In the genomic region with DNA sequence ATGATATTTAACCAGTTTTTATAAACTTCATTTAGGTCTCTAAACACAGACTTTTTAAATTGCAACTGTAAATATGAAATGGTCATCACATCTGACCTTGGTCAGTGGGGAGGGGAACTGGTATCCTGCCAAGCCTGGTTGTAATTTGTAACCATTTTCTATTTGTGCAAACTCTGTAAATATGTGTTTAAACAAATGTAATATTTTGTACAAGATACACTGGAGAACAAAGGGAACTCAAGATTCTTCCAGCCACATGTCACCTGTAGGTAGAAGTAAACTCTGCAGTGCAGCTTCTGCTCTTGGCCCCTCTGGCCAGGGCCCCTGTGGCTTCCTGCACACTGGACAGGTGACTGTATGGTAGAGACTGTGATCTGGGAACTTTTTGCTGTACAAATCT, we compare ENCODE assay signal across 1 cellular context.
TF ChIP-seq lines count a peak whose summit lies in the region.

No MANE protein-coding gene starts in this region.

TF ChIP-seq in HepG2, 621 proteins besides CTCF, POLR2A, EP300 and RAD21 (continued from another document and continues in another):
- TF ChIP-seq, protein P1, sequence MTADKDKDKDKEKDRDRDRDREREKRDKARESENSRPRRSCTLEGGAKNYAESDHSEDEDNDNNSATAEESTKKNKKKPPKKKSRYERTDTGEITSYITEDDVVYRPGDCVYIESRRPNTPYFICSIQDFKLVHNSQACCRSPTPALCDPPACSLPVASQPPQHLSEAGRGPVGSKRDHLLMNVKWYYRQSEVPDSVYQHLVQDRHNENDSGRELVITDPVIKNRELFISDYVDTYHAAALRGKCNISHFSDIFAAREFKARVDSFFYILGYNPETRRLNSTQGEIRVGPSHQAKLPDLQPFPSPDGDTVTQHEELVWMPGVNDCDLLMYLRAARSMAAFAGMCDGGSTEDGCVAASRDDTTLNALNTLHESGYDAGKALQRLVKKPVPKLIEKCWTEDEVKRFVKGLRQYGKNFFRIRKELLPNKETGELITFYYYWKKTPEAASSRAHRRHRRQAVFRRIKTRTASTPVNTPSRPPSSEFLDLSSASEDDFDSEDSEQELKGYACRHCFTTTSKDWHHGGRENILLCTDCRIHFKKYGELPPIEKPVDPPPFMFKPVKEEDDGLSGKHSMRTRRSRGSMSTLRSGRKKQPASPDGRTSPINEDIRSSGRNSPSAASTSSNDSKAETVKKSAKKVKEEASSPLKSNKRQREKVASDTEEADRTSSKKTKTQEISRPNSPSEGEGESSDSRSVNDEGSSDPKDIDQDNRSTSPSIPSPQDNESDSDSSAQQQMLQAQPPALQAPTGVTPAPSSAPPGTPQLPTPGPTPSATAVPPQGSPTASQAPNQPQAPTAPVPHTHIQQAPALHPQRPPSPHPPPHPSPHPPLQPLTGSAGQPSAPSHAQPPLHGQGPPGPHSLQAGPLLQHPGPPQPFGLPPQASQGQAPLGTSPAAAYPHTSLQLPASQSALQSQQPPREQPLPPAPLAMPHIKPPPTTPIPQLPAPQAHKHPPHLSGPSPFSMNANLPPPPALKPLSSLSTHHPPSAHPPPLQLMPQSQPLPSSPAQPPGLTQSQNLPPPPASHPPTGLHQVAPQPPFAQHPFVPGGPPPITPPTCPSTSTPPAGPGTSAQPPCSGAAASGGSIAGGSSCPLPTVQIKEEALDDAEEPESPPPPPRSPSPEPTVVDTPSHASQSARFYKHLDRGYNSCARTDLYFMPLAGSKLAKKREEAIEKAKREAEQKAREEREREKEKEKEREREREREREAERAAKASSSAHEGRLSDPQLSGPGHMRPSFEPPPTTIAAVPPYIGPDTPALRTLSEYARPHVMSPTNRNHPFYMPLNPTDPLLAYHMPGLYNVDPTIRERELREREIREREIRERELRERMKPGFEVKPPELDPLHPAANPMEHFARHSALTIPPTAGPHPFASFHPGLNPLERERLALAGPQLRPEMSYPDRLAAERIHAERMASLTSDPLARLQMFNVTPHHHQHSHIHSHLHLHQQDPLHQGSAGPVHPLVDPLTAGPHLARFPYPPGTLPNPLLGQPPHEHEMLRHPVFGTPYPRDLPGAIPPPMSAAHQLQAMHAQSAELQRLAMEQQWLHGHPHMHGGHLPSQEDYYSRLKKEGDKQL (CRISPR knock-in tag; IDR thresholded peaks at IDR 0.05; ENCODE audit: low read depth), result no peak; the same call in 1 of the 2 replicates
- TF ChIP-seq ZNF138 (CRISPR knock-in tag; IDR thresholded peaks at IDR 0.05; ENCODE audit: low read depth) (no peak), SNAI1 (CRISPR knock-in tag; IDR thresholded peaks at IDR 0.05; ENCODE audit: borderline replicate concordance) (no peak), MAZ (IDR thresholded peaks at IDR 0.05; ENCODE audit: borderline replicate concordance, low read depth, low read length) (no peak), MAZ (CRISPR knock-in tag; IDR thresholded peaks at IDR 0.05; ENCODE audit: low read depth) (no peak), ZBTB3 (CRISPR knock-in tag; IDR thresholded peaks at IDR 0.05; ENCODE audit: borderline replicate concordance, low read depth) (no peak), SPEN (CRISPR knock-in tag; IDR thresholded peaks at IDR 0.05; ENCODE audit: low read depth) (no peak), ZNF549 (CRISPR knock-in tag; IDR thresholded peaks at IDR 0.05) (no peak), PHF5A (CRISPR knock-in tag; IDR thresholded peaks at IDR 0.05; ENCODE audit: low read depth, unreplicated experiment) (no peak), NR3C1 (CRISPR knock-in tag; IDR thresholded peaks at IDR 0.05) (no peak), SALL1 (CRISPR knock-in tag; IDR thresholded peaks at IDR 0.05) (peak; percentile 87), CC2D1A (CRISPR knock-in tag; IDR thresholded peaks at IDR 0.05) (no peak), PCBP1 (IDR thresholded peaks at IDR 0.05; ENCODE audit: borderline replicate concordance, low read depth, low read length) (no peak), ZBTB21 (CRISPR knock-in tag; IDR thresholded peaks at IDR 0.05) (no peak), ZNF383 (CRISPR knock-in tag; IDR thresholded peaks at IDR 0.05; ENCODE audit: borderline replicate concordance) (no peak), ZNF737 (CRISPR knock-in tag; IDR thresholded peaks at IDR 0.05; ENCODE audit: borderline replicate concordance) (no peak), MBNL3 (CRISPR knock-in tag; conservative IDR thresholded peaks at IDR 0.05) (no peak), ZNF225 (CRISPR knock-in tag; IDR thresholded peaks at IDR 0.05) (no peak), ZZZ3 (CRISPR knock-in tag; IDR thresholded peaks at IDR 0.05; ENCODE audit: borderline replicate concordance) (no peak), DR1 (CRISPR knock-in tag; IDR thresholded peaks at IDR 0.05) (no peak), ZFAT (CRISPR knock-in tag; conservative IDR thresholded peaks at IDR 0.05) (no peak), ZNF44 (CRISPR knock-in tag; IDR thresholded peaks at IDR 0.05) (no peak), KAT7 (CRISPR knock-in tag; IDR thresholded peaks at IDR 0.05; ENCODE audit: borderline replicate concordance) (no peak), ZNF777 (CRISPR knock-in tag; IDR thresholded peaks at IDR 0.05) (no peak)
- TF ChIP-seq, protein P2, sequence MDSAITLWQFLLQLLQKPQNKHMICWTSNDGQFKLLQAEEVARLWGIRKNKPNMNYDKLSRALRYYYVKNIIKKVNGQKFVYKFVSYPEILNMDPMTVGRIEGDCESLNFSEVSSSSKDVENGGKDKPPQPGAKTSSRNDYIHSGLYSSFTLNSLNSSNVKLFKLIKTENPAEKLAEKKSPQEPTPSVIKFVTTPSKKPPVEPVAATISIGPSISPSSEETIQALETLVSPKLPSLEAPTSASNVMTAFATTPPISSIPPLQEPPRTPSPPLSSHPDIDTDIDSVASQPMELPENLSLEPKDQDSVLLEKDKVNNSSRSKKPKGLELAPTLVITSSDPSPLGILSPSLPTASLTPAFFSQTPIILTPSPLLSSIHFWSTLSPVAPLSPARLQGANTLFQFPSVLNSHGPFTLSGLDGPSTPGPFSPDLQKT (CRISPR knock-in tag; IDR thresholded peaks at IDR 0.05; ENCODE audit: borderline replicate concordance), result no peak
- TF ChIP-seq, protein P3, sequence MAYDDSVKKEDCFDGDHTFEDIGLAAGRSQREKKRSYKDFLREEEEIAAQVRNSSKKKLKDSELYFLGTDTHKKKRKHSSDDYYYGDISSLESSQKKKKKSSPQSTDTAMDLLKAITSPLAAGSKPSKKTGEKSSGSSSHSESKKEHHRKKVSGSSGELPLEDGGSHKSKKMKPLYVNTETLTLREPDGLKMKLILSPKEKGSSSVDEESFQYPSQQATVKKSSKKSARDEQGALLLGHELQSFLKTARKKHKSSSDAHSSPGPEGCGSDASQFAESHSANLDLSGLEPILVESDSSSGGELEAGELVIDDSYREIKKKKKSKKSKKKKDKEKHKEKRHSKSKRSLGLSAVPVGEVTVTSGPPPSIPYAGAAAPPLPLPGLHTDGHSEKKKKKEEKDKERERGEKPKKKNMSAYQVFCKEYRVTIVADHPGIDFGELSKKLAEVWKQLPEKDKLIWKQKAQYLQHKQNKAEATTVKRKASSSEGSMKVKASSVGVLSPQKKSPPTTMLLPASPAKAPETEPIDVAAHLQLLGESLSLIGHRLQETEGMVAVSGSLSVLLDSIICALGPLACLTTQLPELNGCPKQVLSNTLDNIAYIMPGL (CRISPR knock-in tag; IDR thresholded peaks at IDR 0.05; ENCODE audit: borderline replicate concordance in 1 of 2, low read depth in 1 of 2), result no peak
- TF ChIP-seq, protein P4, sequence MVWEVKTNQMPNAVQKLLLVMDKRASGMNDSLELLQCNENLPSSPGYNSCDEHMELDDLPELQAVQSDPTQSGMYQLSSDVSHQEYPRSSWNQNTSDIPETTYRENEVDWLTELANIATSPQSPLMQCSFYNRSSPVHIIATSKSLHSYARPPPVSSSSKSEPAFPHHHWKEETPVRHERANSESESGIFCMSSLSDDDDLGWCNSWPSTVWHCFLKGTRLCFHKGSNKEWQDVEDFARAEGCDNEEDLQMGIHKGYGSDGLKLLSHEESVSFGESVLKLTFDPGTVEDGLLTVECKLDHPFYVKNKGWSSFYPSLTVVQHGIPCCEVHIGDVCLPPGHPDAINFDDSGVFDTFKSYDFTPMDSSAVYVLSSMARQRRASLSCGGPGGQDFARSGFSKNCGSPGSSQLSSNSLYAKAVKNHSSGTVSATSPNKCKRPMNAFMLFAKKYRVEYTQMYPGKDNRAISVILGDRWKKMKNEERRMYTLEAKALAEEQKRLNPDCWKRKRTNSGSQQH (CRISPR knock-in tag; IDR thresholded peaks at IDR 0.05; ENCODE audit: low read depth), result no peak
- TF ChIP-seq, protein P5, sequence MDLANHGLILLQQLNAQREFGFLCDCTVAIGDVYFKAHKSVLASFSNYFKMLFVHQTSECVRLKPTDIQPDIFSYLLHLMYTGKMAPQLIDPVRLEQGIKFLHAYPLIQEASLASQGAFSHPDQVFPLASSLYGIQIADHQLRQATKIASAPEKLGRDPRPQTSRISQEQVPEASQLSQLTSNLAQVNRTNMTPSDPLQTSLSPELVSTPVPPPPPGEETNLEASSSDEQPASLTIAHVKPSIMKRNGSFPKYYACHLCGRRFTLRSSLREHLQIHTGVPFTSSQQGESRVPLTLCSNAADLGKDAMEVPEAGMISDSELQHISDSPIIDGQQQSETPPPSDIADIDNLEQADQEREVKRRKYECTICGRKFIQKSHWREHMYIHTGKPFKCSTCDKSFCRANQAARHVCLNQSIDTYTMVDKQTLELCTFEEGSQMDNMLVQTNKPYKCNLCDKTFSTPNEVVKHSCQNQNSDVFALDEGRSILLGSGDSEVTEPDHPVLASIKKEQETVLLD (CRISPR knock-in tag; IDR thresholded peaks at IDR 0.05; ENCODE audit: low read depth), result no peak
- TF ChIP-seq, protein P6, sequence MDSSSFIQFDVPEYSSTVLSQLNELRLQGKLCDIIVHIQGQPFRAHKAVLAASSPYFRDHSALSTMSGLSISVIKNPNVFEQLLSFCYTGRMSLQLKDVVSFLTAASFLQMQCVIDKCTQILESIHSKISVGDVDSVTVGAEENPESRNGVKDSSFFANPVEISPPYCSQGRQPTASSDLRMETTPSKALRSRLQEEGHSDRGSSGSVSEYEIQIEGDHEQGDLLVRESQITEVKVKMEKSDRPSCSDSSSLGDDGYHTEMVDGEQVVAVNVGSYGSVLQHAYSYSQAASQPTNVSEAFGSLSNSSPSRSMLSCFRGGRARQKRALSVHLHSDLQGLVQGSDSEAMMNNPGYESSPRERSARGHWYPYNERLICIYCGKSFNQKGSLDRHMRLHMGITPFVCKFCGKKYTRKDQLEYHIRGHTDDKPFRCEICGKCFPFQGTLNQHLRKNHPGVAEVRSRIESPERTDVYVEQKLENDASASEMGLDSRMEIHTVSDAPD (CRISPR knock-in tag; IDR thresholded peaks at IDR 0.05), result no peak
- TF ChIP-seq, protein P7, sequence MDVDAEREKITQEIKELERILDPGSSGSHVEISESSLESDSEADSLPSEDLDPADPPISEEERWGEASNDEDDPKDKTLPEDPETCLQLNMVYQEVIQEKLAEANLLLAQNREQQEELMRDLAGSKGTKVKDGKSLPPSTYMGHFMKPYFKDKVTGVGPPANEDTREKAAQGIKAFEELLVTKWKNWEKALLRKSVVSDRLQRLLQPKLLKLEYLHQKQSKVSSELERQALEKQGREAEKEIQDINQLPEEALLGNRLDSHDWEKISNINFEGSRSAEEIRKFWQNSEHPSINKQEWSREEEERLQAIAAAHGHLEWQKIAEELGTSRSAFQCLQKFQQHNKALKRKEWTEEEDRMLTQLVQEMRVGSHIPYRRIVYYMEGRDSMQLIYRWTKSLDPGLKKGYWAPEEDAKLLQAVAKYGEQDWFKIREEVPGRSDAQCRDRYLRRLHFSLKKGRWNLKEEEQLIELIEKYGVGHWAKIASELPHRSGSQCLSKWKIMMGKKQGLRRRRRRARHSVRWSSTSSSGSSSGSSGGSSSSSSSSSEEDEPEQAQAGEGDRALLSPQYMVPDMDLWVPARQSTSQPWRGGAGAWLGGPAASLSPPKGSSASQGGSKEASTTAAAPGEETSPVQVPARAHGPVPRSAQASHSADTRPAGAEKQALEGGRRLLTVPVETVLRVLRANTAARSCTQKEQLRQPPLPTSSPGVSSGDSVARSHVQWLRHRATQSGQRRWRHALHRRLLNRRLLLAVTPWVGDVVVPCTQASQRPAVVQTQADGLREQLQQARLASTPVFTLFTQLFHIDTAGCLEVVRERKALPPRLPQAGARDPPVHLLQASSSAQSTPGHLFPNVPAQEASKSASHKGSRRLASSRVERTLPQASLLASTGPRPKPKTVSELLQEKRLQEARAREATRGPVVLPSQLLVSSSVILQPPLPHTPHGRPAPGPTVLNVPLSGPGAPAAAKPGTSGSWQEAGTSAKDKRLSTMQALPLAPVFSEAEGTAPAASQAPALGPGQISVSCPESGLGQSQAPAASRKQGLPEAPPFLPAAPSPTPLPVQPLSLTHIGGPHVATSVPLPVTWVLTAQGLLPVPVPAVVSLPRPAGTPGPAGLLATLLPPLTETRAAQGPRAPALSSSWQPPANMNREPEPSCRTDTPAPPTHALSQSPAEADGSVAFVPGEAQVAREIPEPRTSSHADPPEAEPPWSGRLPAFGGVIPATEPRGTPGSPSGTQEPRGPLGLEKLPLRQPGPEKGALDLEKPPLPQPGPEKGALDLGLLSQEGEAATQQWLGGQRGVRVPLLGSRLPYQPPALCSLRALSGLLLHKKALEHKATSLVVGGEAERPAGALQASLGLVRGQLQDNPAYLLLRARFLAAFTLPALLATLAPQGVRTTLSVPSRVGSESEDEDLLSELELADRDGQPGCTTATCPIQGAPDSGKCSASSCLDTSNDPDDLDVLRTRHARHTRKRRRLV (CRISPR knock-in tag; IDR thresholded peaks at IDR 0.05), result no peak
- TF ChIP-seq, protein P8, sequence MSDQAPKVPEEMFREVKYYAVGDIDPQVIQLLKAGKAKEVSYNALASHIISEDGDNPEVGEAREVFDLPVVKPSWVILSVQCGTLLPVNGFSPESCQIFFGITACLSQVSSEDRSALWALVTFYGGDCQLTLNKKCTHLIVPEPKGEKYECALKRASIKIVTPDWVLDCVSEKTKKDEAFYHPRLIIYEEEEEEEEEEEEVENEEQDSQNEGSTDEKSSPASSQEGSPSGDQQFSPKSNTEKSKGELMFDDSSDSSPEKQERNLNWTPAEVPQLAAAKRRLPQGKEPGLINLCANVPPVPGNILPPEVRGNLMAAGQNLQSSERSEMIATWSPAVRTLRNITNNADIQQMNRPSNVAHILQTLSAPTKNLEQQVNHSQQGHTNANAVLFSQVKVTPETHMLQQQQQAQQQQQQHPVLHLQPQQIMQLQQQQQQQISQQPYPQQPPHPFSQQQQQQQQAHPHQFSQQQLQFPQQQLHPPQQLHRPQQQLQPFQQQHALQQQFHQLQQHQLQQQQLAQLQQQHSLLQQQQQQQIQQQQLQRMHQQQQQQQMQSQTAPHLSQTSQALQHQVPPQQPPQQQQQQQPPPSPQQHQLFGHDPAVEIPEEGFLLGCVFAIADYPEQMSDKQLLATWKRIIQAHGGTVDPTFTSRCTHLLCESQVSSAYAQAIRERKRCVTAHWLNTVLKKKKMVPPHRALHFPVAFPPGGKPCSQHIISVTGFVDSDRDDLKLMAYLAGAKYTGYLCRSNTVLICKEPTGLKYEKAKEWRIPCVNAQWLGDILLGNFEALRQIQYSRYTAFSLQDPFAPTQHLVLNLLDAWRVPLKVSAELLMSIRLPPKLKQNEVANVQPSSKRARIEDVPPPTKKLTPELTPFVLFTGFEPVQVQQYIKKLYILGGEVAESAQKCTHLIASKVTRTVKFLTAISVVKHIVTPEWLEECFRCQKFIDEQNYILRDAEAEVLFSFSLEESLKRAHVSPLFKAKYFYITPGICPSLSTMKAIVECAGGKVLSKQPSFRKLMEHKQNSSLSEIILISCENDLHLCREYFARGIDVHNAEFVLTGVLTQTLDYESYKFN (CRISPR knock-in tag; conservative IDR thresholded peaks at IDR 0.05), result peak; percentile 76
